9 cellular contexts compared by ENCODE assay signal in the genomic region with DNA sequence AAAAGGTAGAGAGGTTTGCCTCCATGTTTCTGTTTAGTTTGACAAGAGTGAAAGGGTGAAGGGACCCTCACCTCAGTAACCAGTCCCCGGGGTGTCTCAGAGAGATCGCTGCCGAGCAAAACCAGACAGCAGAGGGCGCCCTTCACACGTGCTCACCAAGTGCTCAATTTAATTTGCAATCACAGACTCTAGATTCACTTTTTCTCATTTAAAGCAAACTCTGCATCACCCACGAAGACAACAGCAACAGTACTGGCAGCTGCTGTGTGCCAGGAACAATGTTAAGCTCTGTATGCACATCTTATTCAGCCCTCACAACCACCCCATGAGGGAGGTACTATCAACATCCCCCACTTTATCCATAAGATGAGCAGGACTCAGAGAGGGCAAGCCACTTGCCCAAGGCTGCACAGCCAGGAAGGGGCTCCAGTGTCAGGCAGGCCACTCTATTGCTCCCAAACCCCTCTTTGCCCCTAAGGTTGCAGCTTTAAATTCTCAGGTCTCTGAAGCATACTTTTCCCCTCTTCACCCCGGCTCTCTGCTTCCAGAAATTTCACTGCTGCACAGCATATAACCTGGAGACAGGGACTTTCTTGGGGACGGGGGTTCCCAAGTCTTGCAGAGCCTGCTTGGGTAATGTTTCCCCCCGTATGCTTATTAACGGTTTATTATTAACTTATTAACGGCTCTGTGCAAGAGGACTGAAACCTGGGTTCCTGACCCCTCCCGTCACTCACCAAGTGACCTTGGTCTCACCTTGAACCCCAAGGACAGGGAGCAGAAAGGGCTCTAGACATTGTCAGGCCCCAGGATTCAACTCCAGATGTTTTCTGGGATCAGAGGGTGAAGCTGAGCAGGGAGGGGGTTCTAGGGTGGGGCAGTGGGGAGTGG.
DNase-seq lines count a peak whose midpoint lies in the region; ATAC-seq and TF ChIP-seq lines count a peak whose summit lies in the region.
"Had no signal": no experiment of that assay in that cellular context is flagged by ENCODE, and none has a peak within 500 bp of the region (broad histone marks: within the 10 kb centered on the region; RNA-seq: fewer than 3 reads in every experiment).

No MANE protein-coding gene starts in this region.

- no peak overlapping the region for H3K27ac ChIP-seq in brain microvascular endothelial cell
- H3K27ac ChIP-seq: BLaER1 had no signal

- peak; percentile 95 for TF ChIP-seq CTCF in brain microvascular endothelial cell (IDR thresholded peaks at IDR 0.05; ENCODE audit: low read depth, low read length, missing control alignments)

- H3K36me3 ChIP-seq in brain microvascular endothelial cell (replicated peaks) = no peaks in the 10 kb centered on the region
- H3K36me3 ChIP-seq: BLaER1 had no signal

- H3K27me3 ChIP-seq in brain microvascular endothelial cell (replicated peaks) = peaks cover 2% of the 10 kb centered on the region
- H3K27me3 ChIP-seq: BLaER1 had no signal

- DNase-seq in NCI-H1436 (lab: John Stamatoyannopoulos, UW) = peak; percentile 45
- DNase-seq in NCI-H1436 treated with DMSO at 0.1 percent for 48 hours (lab: John Stamatoyannopoulos, UW) = no peak
- peak; percentile 68 for DNase-seq in NCI-H2107 (lab: John Stamatoyannopoulos, UW)
- DNase-seq in UCSD-AML1 (lab: John Stamatoyannopoulos, UW; ENCODE audit: unreplicated experiment) = peak; percentile 78
- DNase-seq in brain microvascular endothelial cell = peak; percentile 59
- DNase-seq in inferior parietal cortex (ENCODE audit: extremely low spot score) = peak; percentile 81
- peak; percentile 47 to 57 for DNase-seq in stimulated activated CD4-positive, alpha-beta T cell treated with anti-CD3 and anti-CD28 coated beads, Interleukin-15, amount 100 ng/mL, for 48 hours (ENCODE audit: low read depth in 2 of 2)

- ATAC-seq in HG03025 (IDR thresholded peaks at IDR 0.05; ENCODE audit: low FRiP score, unreplicated experiment) = no peak

- in situ Hi-C loops in brain microvascular endothelial cell (cut with HindIII; ENCODE audit: low pct_ligation_motif_present, low sequenced_read_pairs) = no loop called here

- no peak overlapping the region for H3K4me3 ChIP-seq in brain microvascular endothelial cell (ENCODE audit: low read depth, low read length)
- H3K4me3 ChIP-seq: BLaER1 had no signal
